In genomic region chrX:56782791-56783449, GRCh38 we compare ENCODE assay signal across 13 cellular contexts. TPM values are rescaled to one million over a fixed set of nuclear protein-coding genes. Genes with fewer than 3 reads are reported as not detected.
DNase-seq lines count a peak whose midpoint lies in the region; ATAC-seq, FAIRE-seq and TF ChIP-seq lines count a peak whose summit lies in the region.
"Had no signal": no experiment of that assay in that cellular context is flagged by ENCODE, and none has a peak within 500 bp of the region (broad histone marks: within the 10 kb centered on the region; RNA-seq: fewer than 3 reads in every experiment).

No MANE protein-coding gene starts in this region.

- H3K36me3 Mint-ChIP-seq in activated naive CD8-positive, alpha-beta T cell, result peaks cover 3% of the 10 kb centered on the region
- H3K36me3 Mint-ChIP-seq in stimulated activated effector memory CD8-positive, alpha-beta T cell treated with anti-CD3 and anti-CD28 coated beads, Interleukin-12 subunit alpha, Interleukin-12 subunit beta, amount 100 ng/mL, for 72 hours, result peaks cover 5% of the 10 kb centered on the region

- H3K4me3 ChIP-seq in SK-N-SH (ENCODE audit: low read depth in 2 of 2, low read length in 1 of 2), result peak overlapping the region in 1 of 2 experiments; percentile 31; a peak in 1 of 4 replicates
- H3K4me3 ChIP-seq in kidney (ENCODE audit: low read length in 2 of 2), result no peak overlapping the region
- H3K4me3 ChIP-seq: K562 had no signal

- H3K9me3 ChIP-seq in SK-N-SH, result no peaks in the 10 kb centered on the region
- H3K9me3 ChIP-seq in kidney (ENCODE audit: control insufficient read depth in 1 of 2, low read length in 2 of 2), result no peaks in the 10 kb centered on the region

- POLR2A ChIA-PET in SK-N-SH (lab: Yijun Ruan, JAX) (no interaction called here), HEK293T (lab: Yijun Ruan, JAX) (no interaction called here)

- WGBS in SK-N-SH (ENCODE audit: low lambda C conversion rate), result 84% methylated on average over 15 of the region's 17 CpGs

- H3K4me3 Mint-ChIP-seq in activated naive CD8-positive, alpha-beta T cell, result peak overlapping the region; percentile 10
- no peak overlapping the region for H3K4me3 Mint-ChIP-seq in stimulated activated effector memory CD8-positive, alpha-beta T cell treated with anti-CD3 and anti-CD28 coated beads, Interleukin-12 subunit alpha, Interleukin-12 subunit beta, amount 100 ng/mL, for 72 hours

- no peak overlapping the region for H3K4me2 ChIP-seq in SK-N-SH

- no peaks in the 10 kb centered on the region for H3K36me3 ChIP-seq in SK-N-SH (replicated peaks in 1 of 2; ENCODE audit: control insufficient read depth in 1 of 2, insufficient read depth in 2 of 2, low read length in 1 of 2)
- H3K36me3 ChIP-seq in kidney (ENCODE audit: control insufficient read depth in 1 of 2, insufficient read depth in 2 of 2, low read length in 2 of 2), result peaks cover 0 to 2% of the 10 kb centered on the region in 2 donors

- ATAC-seq in SK-N-SH treated with all-trans-retinoic acid at 6 μM for 48 hours (no peak), GM19463 (IDR thresholded peaks at IDR 0.05; ENCODE audit: unreplicated experiment) (no peak)
- ATAC-seq in stimulated activated effector memory CD8-positive, alpha-beta T cell treated with anti-CD3 and anti-CD28 coated beads, Interleukin-12 subunit alpha, Interleukin-12 subunit beta, amount 100 ng/mL, for 72 hours, result no peak
- ATAC-seq: K562 had no signal

- peaks cover 28% of the 10 kb centered on the region for H3K4me1 Mint-ChIP-seq in activated naive CD8-positive, alpha-beta T cell (ENCODE audit: low read depth)
- peaks cover 27% of the 10 kb centered on the region for H3K4me1 Mint-ChIP-seq in stimulated activated effector memory CD8-positive, alpha-beta T cell treated with anti-CD3 and anti-CD28 coated beads, Interleukin-12 subunit alpha, Interleukin-12 subunit beta, amount 100 ng/mL, for 72 hours

- no peak for FAIRE-seq in kidney (lab: Jason Lieb, UNC)
- FAIRE-seq: endometrium, K562 had no signal

- H3K27me3 Mint-ChIP-seq in activated naive CD8-positive, alpha-beta T cell, result no peaks in the 10 kb centered on the region

- H3K27ac ChIP-seq in SK-N-SH (ENCODE audit: low read depth in 2 of 2, low read length in 1 of 2) (peak overlapping the region in 1 of 2 experiments; percentile 62; a peak in 1 of 4 replicates), kidney (ENCODE audit: low read depth in 2 of 2, low read length in 2 of 2) (no peak overlapping the region)
- H3K27ac ChIP-seq: 22Rv1 had no signal

- no peaks in the 10 kb centered on the region for H3K9me2 ChIP-seq in SK-N-SH

- H3K4me1 ChIP-seq in SK-N-SH (ENCODE audit: control insufficient read depth in 1 of 2, insufficient read depth in 2 of 2, low read depth in 1 of 2, low read length in 1 of 2) (peaks cover 0 to 4% of the 10 kb centered on the region in 2 experiments; a peak in 1 of 4 replicates), kidney (ENCODE audit: control insufficient read depth in 1 of 2, insufficient read depth in 1 of 2, low read depth in 1 of 2, low read length in 2 of 2) (no peaks in the 10 kb centered on the region)

- TF ChIP-seq POLR2A in erythroblast (IDR thresholded peaks at IDR 0.05; ENCODE audit: low read length), result no peak

- H3K79me2 ChIP-seq in SK-N-SH (ENCODE audit: insufficient read depth), result no peaks in the 10 kb centered on the region

- DNase-seq in SK-N-SH (peak; percentile 28), kidney (peak; percentile 80), erythroblast (lab: John Stamatoyannopoulos, UW) (no peak), HEK293T (ENCODE audit: extremely low spot score) (no peak)
- DNase-seq in stimulated activated effector memory CD8-positive, alpha-beta T cell treated with anti-CD3 and anti-CD28 coated beads, Interleukin-12 subunit alpha, Interleukin-12 subunit beta, amount 100 ng/mL, for 72 hours (ENCODE audit: low spot score in 2 of 2), result no peak
- DNase-seq: NCI-H2227 treated with DMSO at 0.1 percent for 48 hours; stimulated activated CD4-positive, alpha-beta T cell treated with anti-CD3 and anti-CD28 coated beads, Interleukin-4, amount 100 ng/mL, for 1 hour had no signal

- no peaks in the 10 kb centered on the region for H4K20me1 ChIP-seq in SK-N-SH (ENCODE audit: insufficient read depth)

- peak overlapping the region; percentile 68 for H3K27ac Mint-ChIP-seq in activated naive CD8-positive, alpha-beta T cell
- peak overlapping the region; percentile 40 for H3K27ac Mint-ChIP-seq in stimulated activated effector memory CD8-positive, alpha-beta T cell treated with anti-CD3 and anti-CD28 coated beads, Interleukin-12 subunit alpha, Interleukin-12 subunit beta, amount 100 ng/mL, for 72 hours

- H3K27me3 ChIP-seq in SK-N-SH (ENCODE audit: insufficient read depth), result no peaks in the 10 kb centered on the region

- CTCF ChIA-PET in SK-N-SH (lab: Yijun Ruan, JAX) (interaction anchor here (0.8 to 1.7 kb wide), 5 partner anchors 10 to 20 kb away, joined by 3 to 11 read pairs (median 7); no protein-coding TSS in a partner anchor), HEK293T (lab: Yijun Ruan, JAX) (no interaction called here)

- H3K9me3 Mint-ChIP-seq in activated naive CD8-positive, alpha-beta T cell (ENCODE audit: low read depth), result no peaks in the 10 kb centered on the region
- no peaks in the 10 kb centered on the region for H3K9me3 Mint-ChIP-seq in stimulated activated effector memory CD8-positive, alpha-beta T cell treated with anti-CD3 and anti-CD28 coated beads, Interleukin-12 subunit alpha, Interleukin-12 subunit beta, amount 100 ng/mL, for 72 hours

- TF ChIP-seq RAD21 in SK-N-SH (IDR thresholded peaks at IDR 0.05; ENCODE audit: low read length), result no peak

- intact Hi-C loops in kidney (cut with DNase I), result no loop called here

- no peaks in the 10 kb centered on the region for H3F3A ChIP-seq in SK-N-SH (replicated peaks; ENCODE audit: insufficient read depth)

- no peak overlapping the region for H3K9ac ChIP-seq in SK-N-SH
- no peak overlapping the region for H3K9ac ChIP-seq in kidney (ENCODE audit: low read length in 2 of 2)

- peak overlapping the region; percentile 41; the same call in 1 of the 2 replicates for H2AFZ ChIP-seq in SK-N-SH (ENCODE audit: low read depth)

- no peak for TF ChIP-seq CTCF in SK-N-SH (IDR thresholded peaks at IDR 0.05)
- no peak for TF ChIP-seq CTCF in kidney (IDR thresholded peaks at IDR 0.05; ENCODE audit: borderline replicate concordance, extremely low read depth, insufficient read depth)

- TF ChIP-seq EP300 in SK-N-SH (IDR thresholded peaks at IDR 0.05; ENCODE audit: borderline replicate concordance in 1 of 2, low read depth in 1 of 2, low read length in 1 of 2), result no peak

TF ChIP-seq in SK-N-SH, 30 proteins besides CTCF, POLR2A, EP300 and RAD21 (continues in another document):
- TF ChIP-seq USF1 (IDR thresholded peaks at IDR 0.05; ENCODE audit: borderline replicate concordance, low read depth), result no peak
- no peak for TF ChIP-seq YY1 (IDR thresholded peaks at IDR 0.05; ENCODE audit: low read depth)
- TF ChIP-seq POLR2AphosphoS5 (IDR thresholded peaks at IDR 0.05; ENCODE audit: low read depth, low read length), result no peak

TF ChIP-seq in SK-N-SH treated with all-trans-retinoic acid at 6 μM for 48 hours, 23 proteins besides CTCF, POLR2A, EP300 and RAD21:
- no peak for TF ChIP-seq ZFP3 (CRISPR knock-in tag; IDR thresholded peaks at IDR 0.05)
- no peak for TF ChIP-seq BACH2 (CRISPR knock-in tag; IDR thresholded peaks at IDR 0.05; ENCODE audit: borderline replicate concordance)
- TF ChIP-seq ZC3H10 (CRISPR knock-in tag; IDR thresholded peaks at IDR 0.05), result no peak
- no peak for TF ChIP-seq ZNF70 (CRISPR knock-in tag; IDR thresholded peaks at IDR 0.05)
- no peak for TF ChIP-seq CSRNP3 (CRISPR knock-in tag; IDR thresholded peaks at IDR 0.05)

TF ChIP-seq in HEK293T, 16 proteins besides CTCF, POLR2A, EP300 and RAD21:
- TF ChIP-seq CTBP1 (IDR thresholded peaks at IDR 0.05; ENCODE audit: borderline replicate concordance), result no peak
- TF ChIP-seq ELF4 (IDR thresholded peaks at IDR 0.05), result no peak
- TF ChIP-seq ZNF384 (IDR thresholded peaks at IDR 0.05), result no peak
- TF ChIP-seq LEF1 (IDR thresholded peaks at IDR 0.05; ENCODE audit: borderline replicate concordance), result no peak
- no peak for TF ChIP-seq TARDBP (IDR thresholded peaks at IDR 0.05)
- no peak for TF ChIP-seq FOXA1 (IDR thresholded peaks at IDR 0.05)
- TF ChIP-seq PKNOX1 (IDR thresholded peaks at IDR 0.05), result no peak
- no peak for TF ChIP-seq ARNT (IDR thresholded peaks at IDR 0.05)
- TF ChIP-seq NFRKB (IDR thresholded peaks at IDR 0.05), result no peak
- no peak for TF ChIP-seq SP1 (IDR thresholded peaks at IDR 0.05)
- TF ChIP-seq L3MBTL2 (conservative IDR thresholded peaks at IDR 0.05), result no peak
- TF ChIP-seq SUZ12 (IDR thresholded peaks at IDR 0.05), result no peak
- TF ChIP-seq FOXM1 (IDR thresholded peaks at IDR 0.05; ENCODE audit: borderline replicate concordance), result no peak
- TF ChIP-seq HDGF (IDR thresholded peaks at IDR 0.05; ENCODE audit: borderline replicate concordance), result no peak
- no peak for TF ChIP-seq BHLHE40 (IDR thresholded peaks at IDR 0.05; ENCODE audit: borderline replicate concordance)
- no peak for TF ChIP-seq FOXK2 (IDR thresholded peaks at IDR 0.05)

RNA-seq across cellular contexts. Expression of gene NBDY, which starts 53.9 kb away (rescaled TPM):
- polyA plus RNA-seq in SK-N-SH (2012; rRNA removed) (56.0 and 68.2 TPM in 2 replicates), kidney (ENCODE audit: insufficient read depth, low read depth, low replicate concordance) (88.7 TPM)
- polyA plus RNA-seq in SK-N-SH (2012; cell fraction: cytosol; rRNA removed), result 58.8 and 73.1 TPM in 2 replicates
- 18.5 and 24.0 TPM in 2 replicates for polyA plus RNA-seq in SK-N-SH (2012; cell fraction: nucleus; rRNA removed)
- 50.8 TPM for total RNA-seq in kidney

Comparison
In these comparisons a context has a peak if more than half of its experiments do, and no peak if none do; other contexts are left out.
1. DNase-seq: peak in SK-N-SH (single experiment) and kidney (single experiment); none in stimulated activated effector memory CD8-positive, alpha-beta T cell treated with anti-CD3 and anti-CD28 coated beads, Interleukin-12 subunit alpha, Interleukin-12 subunit beta, amount 100 ng/mL, for 72 hours (0 of 2), erythroblast (0 of 2) and HEK293T (single experiment).